ENCODE assay signal across 21 cellular contexts in genomic region chr6:14028631-14029030, GRCh38.
"Had no signal": no experiment of that assay in that cellular context is flagged by ENCODE, and none has a peak within 500 bp of the region (broad histone marks: within the 10 kb centered on the region; RNA-seq: fewer than 3 reads in every experiment).

No MANE protein-coding gene starts in this region.

- DNase-seq: KBM-7, MV-4-11, NCI-H1048, NCI-H1105, NCI-H1417, NCI-H1436 treated with DMSO at 0.1 percent for 48 hours, NCI-H1694, NCI-H187 treated with DMSO at 0.1 percent for 48 hours, NCI-H2029 treated with DMSO at 0.1 percent for 48 hours, NCI-H2171 treated with DMSO at 0.1 percent for 48 hours, NCI-H345, NCI-H510A, NCI-H524 treated with DMSO at 0.1 percent for 48 hours, NCI-H69, NCI-H774, PC-3, SHP77 had no signal

- ATAC-seq: Panc1, PC-3, SK-N-SH treated with all-trans-retinoic acid at 6 μM for 48 hours had no signal

- H3K27ac ChIP-seq: HL-60, RWPE1 had no signal
